ENCODE assay signal across 8 cellular contexts in genomic region chr17:57121308-57122042, GRCh38. TPM values are rescaled to one million over a fixed set of nuclear protein-coding genes. Genes with fewer than 3 reads are reported as not detected.
DNase-seq lines count a peak whose midpoint lies in the region; ATAC-seq and TF ChIP-seq lines count a peak whose summit lies in the region.

No MANE protein-coding gene starts in this region.

- no peak for ATAC-seq in GM19397 (IDR thresholded peaks at IDR 0.05; ENCODE audit: unreplicated experiment)
- no peak for ATAC-seq in activated CD4-positive, CD25-positive, alpha-beta regulatory T cell treated with anti-CD3 and anti-CD28 coated beads, Interleukin-2, amount 50 U/mL, for 24 hours
- ATAC-seq in GM21717 (IDR thresholded peaks at IDR 0.05; ENCODE audit: unreplicated experiment) = no peak
- ATAC-seq in HG02938 (IDR thresholded peaks at IDR 0.05; ENCODE audit: unreplicated experiment) = no peak

- TF ChIP-seq CTCF in Caco-2 (IDR thresholded peaks at IDR 0.05; ENCODE audit: insufficient read depth in 1 of 2, low read depth in 1 of 2, low read length in 1 of 2, severe bottlenecking in 1 of 2, unreplicated experiment in 1 of 2) = peak; percentile 52 to 72

- no peaks in the 10 kb centered on the region for H3K9me3 Mint-ChIP-seq in Caco-2 (ENCODE audit: unreplicated experiment)

- POLR2A ChIA-PET in Caco-2 (lab: Charles Lee) = no interaction called here

- CTCF ChIA-PET in Caco-2 (lab: Charles Lee) = interaction anchor here (0.9 kb wide), 1 partner anchor 551 kb away, joined by 3 read pairs; no protein-coding TSS in a partner anchor

- H3K27me3 ChIP-seq in Caco-2 (replicated peaks; ENCODE audit: control insufficient read depth, insufficient read depth, low read length) (no peaks in the 10 kb centered on the region), adipocyte (replicated peaks; ENCODE audit: control insufficient read depth, insufficient read depth, low read length) (no peaks in the 10 kb centered on the region)

- H3K9me3 ChIP-seq in Caco-2 (no peaks in the 10 kb centered on the region), adipocyte (ENCODE audit: control insufficient read depth, low read length) (no peaks in the 10 kb centered on the region)

- no peaks in the 10 kb centered on the region for H3K4me1 ChIP-seq in Caco-2
- H3K4me1 ChIP-seq in adipocyte (ENCODE audit: control insufficient read depth, insufficient read depth, low read length) = peaks cover 5% of the 10 kb centered on the region

- peaks cover 5% of the 10 kb centered on the region for H3K36me3 ChIP-seq in Caco-2 (ENCODE audit: control insufficient read depth, insufficient read depth, low read length)
- peaks cover 61% of the 10 kb centered on the region for H3K36me3 ChIP-seq in adipocyte (ENCODE audit: control insufficient read depth, insufficient read depth, low read length, severe bottlenecking)

- H3K27me3 Mint-ChIP-seq in Caco-2 (ENCODE audit: insufficient read depth, unreplicated experiment) = no peaks in the 10 kb centered on the region

- H3K9ac ChIP-seq in adipocyte (ENCODE audit: low read length) = no peak overlapping the region

- H3K4me3 Mint-ChIP-seq in Caco-2 (ENCODE audit: unreplicated experiment) = no peak overlapping the region

- peak; percentile 58 to 63 for DNase-seq in Caco-2
- peak; percentile 26 for DNase-seq in HPDE6-E6E7 (ENCODE audit: extremely low spot score)
- peak; percentile 69 for DNase-seq in adipocyte (ENCODE audit: low read depth)
- peak; percentile 50 for DNase-seq in iris pigment epithelial cell (ENCODE audit: low read depth)

- H3K36me3 Mint-ChIP-seq in Caco-2 (ENCODE audit: insufficient read depth, unreplicated experiment) = peaks cover 97% of the 10 kb centered on the region

- H3K27ac Mint-ChIP-seq in Caco-2 (ENCODE audit: unreplicated experiment) = no peak overlapping the region

- intact Hi-C loops in Caco-2 (cut with micrococcal nuclease; ENCODE audit: unreplicated experiment) = no loop called here

- no TSS peak for BruUV-seq in Caco-2 (replicated peaks; lab: Mats Ljungman, UMichigan)

- H3K4me1 Mint-ChIP-seq in Caco-2 (ENCODE audit: low read depth, unreplicated experiment) = no peaks in the 10 kb centered on the region

- H3K4me3 ChIP-seq in Caco-2 (ENCODE audit: low read depth, low read length) (no peak overlapping the region), adipocyte (ENCODE audit: low read length) (no peak overlapping the region)

RNA-seq across cellular contexts. Expression of gene AKAP1, which starts 36.4 kb away (rescaled TPM):
- 87.1 and 87.2 TPM in 2 replicates for total RNA-seq in Caco-2 (2022)
